ENCODE assay signal across 14 cellular contexts in the genomic region with DNA sequence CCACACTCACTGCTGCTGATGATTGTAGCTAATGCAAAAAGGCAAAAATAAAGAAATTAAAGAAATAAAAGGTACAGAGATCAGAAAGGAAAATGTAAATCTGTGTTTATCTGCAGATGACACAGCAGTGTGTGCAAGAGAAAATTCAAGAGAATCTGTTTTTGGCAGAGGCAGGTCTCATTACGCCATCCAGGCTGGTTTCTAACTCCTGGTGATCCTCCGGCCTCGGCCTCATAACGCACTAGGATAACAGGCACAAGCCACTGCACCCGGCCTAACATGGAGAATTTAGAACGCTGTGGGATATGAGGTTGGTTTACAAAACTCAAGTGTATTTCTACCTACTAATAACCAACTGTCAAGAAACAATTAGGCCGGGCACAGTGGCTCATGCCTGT. TPM values are rescaled to one million over a fixed set of nuclear protein-coding genes. Genes with fewer than 3 reads are reported as not detected.
DNase-seq lines count a peak whose midpoint lies in the region; ATAC-seq and TF ChIP-seq lines count a peak whose summit lies in the region.
"Had no signal": no experiment of that assay in that cellular context is flagged by ENCODE, and none has a peak within 500 bp of the region (broad histone marks: within the 10 kb centered on the region; RNA-seq: fewer than 3 reads in every experiment).

No MANE protein-coding gene starts in this region.

- H3K9me3 ChIP-seq in OCI-LY3 (ENCODE audit: insufficient read depth, low read length), result no peaks in the 10 kb centered on the region
- H3K9me3 ChIP-seq in spleen, result no peaks in the 10 kb centered on the region
- H3K9me3 ChIP-seq: A549 had no signal

- H3K4me3 Mint-ChIP-seq in activated T-cell treated with anti-CD3 and anti-CD28 coated beads, Interleukin-2, amount 50 U/mL, for 24 hours, result no peak overlapping the region
- H3K4me3 Mint-ChIP-seq in central memory CD8-positive, alpha-beta T cell, result peak overlapping the region; percentile 11

- H3K27ac ChIP-seq in OCI-LY3 (ENCODE audit: low read length) (peak overlapping the region; percentile 91), spleen (peak overlapping the region in 7 of 8 donors; percentile 2 to 85 (median 70))
- H3K27ac ChIP-seq: A549 had no signal

- H3K4me2 ChIP-seq in OCI-LY3 (ENCODE audit: low read length), result peak overlapping the region; percentile 68
- H3K4me2 ChIP-seq: A549 had no signal

- peaks cover 25% of the 10 kb centered on the region for H3K79me2 ChIP-seq in OCI-LY3 (ENCODE audit: low read length)

- H3K4me1 ChIP-seq in OCI-LY3 (ENCODE audit: low read length) (peaks cover 52% of the 10 kb centered on the region), spleen (peaks cover 40 to 89% (median 57%) of the 10 kb centered on the region in 6 donors)
- H3K4me1 ChIP-seq: A549 had no signal

- TF ChIP-seq CTCF in OCI-LY3 (IDR thresholded peaks at IDR 0.05; ENCODE audit: low read depth, low read length) (no peak), spleen (IDR thresholded peaks at IDR 0.05 in 8 of 11, conservative IDR thresholded peaks at IDR 0.05 in 3 of 11) (no peak)

- ATAC-seq in central memory CD8-positive, alpha-beta T cell (replicated peaks; ENCODE audit: extremely low read depth, poor library complexity, severe bottlenecking), result no peak
- ATAC-seq in HG02852 (IDR thresholded peaks at IDR 0.05; ENCODE audit: unreplicated experiment), result no peak
- ATAC-seq: A549 had no signal

- H3K4me1 Mint-ChIP-seq in activated T-cell treated with anti-CD3 and anti-CD28 coated beads, Interleukin-2, amount 50 U/mL, for 24 hours (ENCODE audit: low read depth), result peaks cover 47% of the 10 kb centered on the region
- H3K4me1 Mint-ChIP-seq in central memory CD8-positive, alpha-beta T cell, result peaks cover 45% of the 10 kb centered on the region

- peak overlapping the region; percentile 53 for H3K4me3 ChIP-seq in OCI-LY3 (ENCODE audit: low read length)
- H3K4me3 ChIP-seq in spleen, result peak overlapping the region in 1 of 8 donors; percentile 38
- H3K4me3 ChIP-seq: A549, skin epidermis had no signal

- TF ChIP-seq POLR2A in spleen (IDR thresholded peaks at IDR 0.05), result no peak

- no peaks in the 10 kb centered on the region for H3K27me3 ChIP-seq in OCI-LY3 (ENCODE audit: low read depth, low read length)
- H3K27me3 ChIP-seq in spleen (replicated peaks in 1 of 7), result no peaks in the 10 kb centered on the region

- H3K9ac ChIP-seq in OCI-LY3 (ENCODE audit: low read length), result peak overlapping the region; percentile 27; the same call in 1 of the 2 replicates

- no peak for DNase-seq in activated T-cell treated with anti-CD3 and anti-CD28 coated beads, Interleukin-2, amount 50 U/mL, for 24 hours
- no peak for DNase-seq in activated T-cell treated with anti-CD3 and anti-CD28 coated beads, Interleukin-2, amount 50 U/mL, for 1 hour
- DNase-seq in central memory CD8-positive, alpha-beta T cell (ENCODE audit: low spot score in 2 of 2), result no peak
- DNase-seq in spleen, result no peak
- no peak for DNase-seq in NCI-H1694 (lab: John Stamatoyannopoulos, UW)
- DNase-seq in stimulated activated CD4-positive, alpha-beta T cell treated with anti-CD3 and anti-CD28 coated beads, Interleukin-1b, Interleukin-23, amount 100 ng/mL, for 48 hours, result no peak
- DNase-seq: KG1, mesendoderm, NCI-H1930, SHP77 treated with DMSO at 0.1 percent for 48 hours had no signal

- peaks cover 30% of the 10 kb centered on the region for H4K20me1 ChIP-seq in OCI-LY3 (ENCODE audit: insufficient read depth, low read length)

- WGBS in spleen, 5 donors, result 61 to 87% (median 82%) methylated on average over 7 of the region's 7 CpGs

- no peaks in the 10 kb centered on the region for H3K27me3 Mint-ChIP-seq in activated T-cell treated with anti-CD3 and anti-CD28 coated beads, Interleukin-2, amount 50 U/mL, for 24 hours
- no peaks in the 10 kb centered on the region for H3K27me3 Mint-ChIP-seq in central memory CD8-positive, alpha-beta T cell

- H3K36me3 ChIP-seq in OCI-LY3 (replicated peaks; ENCODE audit: low read depth, low read length) (peaks cover 56% of the 10 kb centered on the region), spleen (peaks cover 3 to 90% (median 54%) of the 10 kb centered on the region in 6 donors)

- no peaks in the 10 kb centered on the region for H3K9me3 Mint-ChIP-seq in activated T-cell treated with anti-CD3 and anti-CD28 coated beads, Interleukin-2, amount 50 U/mL, for 24 hours
- no peaks in the 10 kb centered on the region for H3K9me3 Mint-ChIP-seq in central memory CD8-positive, alpha-beta T cell

- intact Hi-C loops in spleen (cut with DNase I; ENCODE audit: low total_unique reads), result no loop called here

- no peak overlapping the region for H2AFZ ChIP-seq in OCI-LY3 (ENCODE audit: low read depth, low read length)

- peak overlapping the region; percentile 53 for H3K27ac Mint-ChIP-seq in activated T-cell treated with anti-CD3 and anti-CD28 coated beads, Interleukin-2, amount 50 U/mL, for 24 hours
- peak overlapping the region; percentile 74 for H3K27ac Mint-ChIP-seq in central memory CD8-positive, alpha-beta T cell (ENCODE audit: low read depth)

- H3K36me3 Mint-ChIP-seq in activated T-cell treated with anti-CD3 and anti-CD28 coated beads, Interleukin-2, amount 50 U/mL, for 24 hours (ENCODE audit: low read depth), result peaks cover 85% of the 10 kb centered on the region
- H3K36me3 Mint-ChIP-seq in central memory CD8-positive, alpha-beta T cell (ENCODE audit: insufficient read depth), result peaks cover 25% of the 10 kb centered on the region

RNA-seq across cellular contexts. Expression of gene CTBP1, which starts 29.4 kb away (rescaled TPM):
- 100 to 1,000 TPM; 162 to 226 (median 196) TPM for total RNA-seq in spleen
- 100 to 1,000 TPM; 101 to 176 (median 123) TPM for polyA plus RNA-seq in spleen

RNA-seq across cellular contexts. Expression of gene SPON2, which starts 47.2 kb away (rescaled TPM):
- 10 to 100 TPM; 15.5 to 51.3 (median 43.7) TPM for total RNA-seq in spleen
- 10 to 100 TPM in 2 of 3 donors, 1 to 10 TPM in 1; 8.3 to 29.8 (median 11.7) TPM for polyA plus RNA-seq in spleen
